In genomic region chr16:54932737-54933254, GRCh38 we compare ENCODE assay signal across 1 cellular context.
TF ChIP-seq lines count a peak whose summit lies in the region.

No MANE protein-coding gene starts in this region.

TF ChIP-seq in SK-N-SH, 30 proteins besides CTCF, POLR2A, EP300 and RAD21 (continued from another document):
- no peak for TF ChIP-seq MAX (IDR thresholded peaks at IDR 0.05; ENCODE audit: low read depth)
- TF ChIP-seq ZBTB33 (IDR thresholded peaks at IDR 0.05; ENCODE audit: borderline replicate concordance, low read depth), result no peak
- no peak for TF ChIP-seq PBX3 (IDR thresholded peaks at IDR 0.05)
- no peak for TF ChIP-seq RXRA (IDR thresholded peaks at IDR 0.05; ENCODE audit: borderline replicate concordance, low read depth)
- TF ChIP-seq SMC3 (IDR thresholded peaks at IDR 0.05; ENCODE audit: low read depth, low read length), result no peak
- TF ChIP-seq YY1 (IDR thresholded peaks at IDR 0.05; ENCODE audit: low read depth), result no peak
- TF ChIP-seq RCOR1 (IDR thresholded peaks at IDR 0.05; ENCODE audit: low read length), result no peak
- no peak for TF ChIP-seq TCF12 (IDR thresholded peaks at IDR 0.05)
